ENCODE assay signal across 8 cellular contexts in the genomic region with DNA sequence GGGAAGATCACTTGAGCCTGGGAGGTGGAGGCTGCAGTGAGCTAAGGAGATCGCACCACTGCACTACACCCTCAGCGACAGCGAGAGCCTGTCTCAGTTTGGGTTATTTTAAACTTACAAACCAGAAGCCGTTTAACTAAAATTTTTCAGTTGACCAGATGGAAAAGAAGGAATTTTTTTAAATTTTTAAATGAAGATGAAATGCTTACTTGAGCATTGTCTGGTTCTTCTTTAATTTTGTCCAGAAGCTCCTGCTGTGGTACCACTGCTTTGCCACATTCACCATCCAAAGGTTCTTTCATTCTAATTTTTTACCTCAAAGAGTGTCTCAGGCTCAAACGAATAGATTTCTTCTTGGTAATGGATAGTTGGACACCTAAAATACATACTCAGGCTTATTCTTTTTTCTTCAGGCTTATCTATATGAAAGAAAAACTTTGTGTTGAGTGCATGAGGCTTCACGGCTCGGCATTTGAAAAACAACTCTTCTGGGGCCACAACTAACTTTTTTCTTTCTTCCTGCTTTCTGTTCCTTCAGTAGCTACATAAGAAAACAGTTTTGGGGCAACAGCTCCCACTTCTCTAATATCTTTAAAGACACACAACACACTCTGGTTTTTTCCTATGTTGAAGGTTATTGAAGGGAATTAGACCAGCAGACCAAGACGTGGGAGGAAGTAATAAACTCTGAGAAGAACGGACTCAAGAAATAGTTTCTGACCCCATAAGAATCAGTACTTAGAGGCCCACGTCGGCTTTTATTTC. TPM values are rescaled to one million over a fixed set of nuclear protein-coding genes. Genes with fewer than 3 reads are reported as not detected.
DNase-seq lines count a peak whose midpoint lies in the region; ATAC-seq, FAIRE-seq and TF ChIP-seq lines count a peak whose summit lies in the region.

No MANE protein-coding gene starts in this region.

- TF ChIP-seq POLR2A in esophagus squamous epithelium (IDR thresholded peaks at IDR 0.05), result no peak

- H3K4me1 ChIP-seq in esophagus squamous epithelium (peaks cover 0 to 36% (median 10%) of the 10 kb centered on the region in 3 donors), pancreas (peaks cover 15 to 16% (median 16%) of the 10 kb centered on the region in 3 donors)

- no peak for FAIRE-seq in pancreas (lab: Jason Lieb, UNC)

- H3K9me3 ChIP-seq in esophagus squamous epithelium (peaks cover 0 to 7% (median 4%) of the 10 kb centered on the region in 3 donors), pancreas (no peaks in the 10 kb centered on the region)

- peak; percentile 62 for DNase-seq in SIG-M5 treated with dmso at 0.1 percent for 504 hours (lab: John Stamatoyannopoulos, UW; ENCODE audit: unreplicated experiment)
- no peak for DNase-seq in esophagus squamous epithelium (lab: John Stamatoyannopoulos, UW)
- DNase-seq in pancreas, result no peak
- DNase-seq in DMS 273 treated with DMSO at 0.1 percent for 48 hours (lab: John Stamatoyannopoulos, UW), result no peak
- DNase-seq in epidermal melanocyte (ENCODE audit: insufficient read length, low spot score), result no peak
- DNase-seq in NCI-H2227 treated with DMSO at 0.1 percent for 48 hours (lab: John Stamatoyannopoulos, UW), result no peak

- H3K36me3 ChIP-seq in esophagus squamous epithelium (peaks cover 0 to 25% (median 0%) of the 10 kb centered on the region in 3 donors), pancreas (no peaks in the 10 kb centered on the region)

- H3K27ac ChIP-seq in esophagus squamous epithelium, result peak overlapping the region; percentile 90 to 95 (median 94)
- peak overlapping the region; percentile 53 to 88 (median 70) for H3K27ac ChIP-seq in pancreas

- H3K27me3 ChIP-seq in esophagus squamous epithelium (no peaks in the 10 kb centered on the region), pancreas (no peaks in the 10 kb centered on the region)

- peak overlapping the region; percentile 62 to 75 (median 72) for H3K4me3 ChIP-seq in esophagus squamous epithelium
- H3K4me3 ChIP-seq in pancreas, result peak overlapping the region; percentile 54 to 69 (median 60)

- peak; percentile 11 for ATAC-seq in GM21825 (IDR thresholded peaks at IDR 0.05; ENCODE audit: unreplicated experiment)
- peak in 3 of 4 donors; percentile 2 to 9 (median 6) for ATAC-seq in pancreas
- no peak for ATAC-seq in HG02610 (IDR thresholded peaks at IDR 0.05; ENCODE audit: unreplicated experiment)

- 38 to 40% methylated on average over 11 of the region's 11 CpGs for WGBS in esophagus squamous epithelium, 2 donors
- WGBS in pancreas, 2 donors, result 34 to 35% methylated on average over 11 of the region's 11 CpGs

- intact Hi-C loops in esophagus squamous epithelium (cut with DNase I) (no loop called here), pancreas (cut with DNase I) (no loop called here)

- TF ChIP-seq CTCF in esophagus squamous epithelium (IDR thresholded peaks at IDR 0.05) (no peak), pancreas (IDR thresholded peaks at IDR 0.05) (no peak)

RNA-seq across cellular contexts. Expression of a gene that starts 1.2 kb away (rescaled TPM):
- total RNA-seq in esophagus squamous epithelium, result 10 to 100 TPM in 3 of 4 donors, 1 to 10 TPM in 1; 9.7 to 23.8 (median 15.5) TPM
- total RNA-seq in pancreas, result 10 to 100 TPM in 2 of 6 donors, 1 to 10 TPM in 4; 4.8 to 11.1 (median 7.0) TPM
- 10 to 100 TPM in 1 of 2 donors, 1 to 10 TPM in 1; 8.8 to 10.6 TPM for polyA plus RNA-seq in pancreas

RNA-seq across cellular contexts. Expression of a gene that starts 45.4 kb away (rescaled TPM):
- total RNA-seq in esophagus squamous epithelium (10 to 100 TPM in 2 of 4 donors, 1 to 10 TPM in 2; 3.3 to 28.0 (median 16.1) TPM), pancreas (10 to 100 TPM; 10.7 to 21.5 (median 12.8) TPM)
- polyA plus RNA-seq in pancreas, result 10 to 100 TPM; 14.5 to 33.8 TPM

RNA-seq across cellular contexts. Expression of a gene that starts 48.7 kb away (rescaled TPM):
- total RNA-seq in esophagus squamous epithelium (10 to 100 TPM; 10.6 to 18.1 (median 11.9) TPM), pancreas (10 to 100 TPM in 1 of 6 donors, 1 to 10 TPM in 5; 2.5 to 10.1 (median 5.7) TPM)
- polyA plus RNA-seq in pancreas, result 1 to 10 TPM; 3.1 to 3.6 TPM
